Comparison of ENCODE assay signal across 9 cellular contexts in genomic region chr11:125064070-125064469, GRCh38. TPM values are rescaled to one million over a fixed set of nuclear protein-coding genes. Genes with fewer than 3 reads are reported as not detected.
DNase-seq lines count a peak whose midpoint lies in the region; ATAC-seq, FAIRE-seq and TF ChIP-seq lines count a peak whose summit lies in the region.
"Had no signal": no experiment of that assay in that cellular context is flagged by ENCODE, and none has a peak within 500 bp of the region (broad histone marks: within the 10 kb centered on the region; RNA-seq: fewer than 3 reads in every experiment).

No MANE protein-coding gene starts in this region.

- TF ChIP-seq CTCF in WTC11 (IDR thresholded peaks at IDR 0.05) (no peak), fibroblast of lung (conservative IDR thresholded peaks at IDR 0.05 in 1 of 2, IDR thresholded peaks at IDR 0.05 in 1 of 2; ENCODE audit: low read depth in 1 of 2, low read length in 2 of 2) (no peak), uterus (IDR thresholded peaks at IDR 0.05) (no peak), GM13976 (IDR thresholded peaks at IDR 0.05; ENCODE audit: borderline replicate concordance, control extremely low read depth, extremely low read depth, insufficient read depth, missing control alignments) (no peak)

- H3K36me3 Mint-ChIP-seq in WTC11, result no peaks in the 10 kb centered on the region

- no peaks in the 10 kb centered on the region for H3K27me3 ChIP-seq in fibroblast of lung (ENCODE audit: control insufficient read depth, insufficient read depth, low read length)
- peaks cover 0 to 6% (median 5%) of the 10 kb centered on the region in 3 donors for H3K27me3 ChIP-seq in skeletal muscle tissue (ENCODE audit: control insufficient read depth in 3 of 3, insufficient read depth in 3 of 3, low read length in 3 of 3)
- H3K27me3 ChIP-seq in uterus, result no peaks in the 10 kb centered on the region

- peaks cover 8% of the 10 kb centered on the region; the same call in 1 of the 2 replicates for H3K4me1 Mint-ChIP-seq in WTC11

- no peaks in the 10 kb centered on the region for H3K4me1 ChIP-seq in fibroblast of lung (ENCODE audit: control insufficient read depth, extremely low read depth, insufficient read depth, low read length)
- peaks cover 5 to 12% (median 12%) of the 10 kb centered on the region in 3 donors for H3K4me1 ChIP-seq in skeletal muscle tissue (ENCODE audit: control insufficient read depth in 3 of 3, insufficient read depth in 3 of 3, low read length in 3 of 3)
- H3K4me1 ChIP-seq in uterus, result peaks cover 0 to 8% of the 10 kb centered on the region in 2 donors

- DNase-seq in GM19239 (ENCODE audit: insufficient read length, low spot score) (no peak), WTC11 (ENCODE audit: low spot score) (no peak), fibroblast of lung (ENCODE audit: low read depth in 2 of 2) (no peak), uterus (no peak), cortex of kidney (lab: John Stamatoyannopoulos, UW) (no peak), GM13976 (ENCODE audit: low spot score) (no peak)
- DNase-seq: transverse colon had no signal

- POLR2A ChIA-PET in WTC11 (lab: Charles Lee), result interaction anchor here (1.4 kb wide), 1 partner anchor 110 kb away, joined by 3 read pairs; the partner anchor contains the start of gene CCDC15

- H3K27ac Mint-ChIP-seq in WTC11, result no peak overlapping the region

- peak overlapping the region; percentile 97 for H2AFZ ChIP-seq in fibroblast of lung (ENCODE audit: low read length)

- no peak for ATAC-seq in WTC11
- no peak for ATAC-seq in HG02970 (IDR thresholded peaks at IDR 0.05; ENCODE audit: low FRiP score, unreplicated experiment)

- H3K9ac ChIP-seq in fibroblast of lung (ENCODE audit: insufficient read depth, low read length) (no peak overlapping the region), skeletal muscle tissue (ENCODE audit: low read depth in 1 of 3, low read length in 3 of 3) (peak overlapping the region; percentile 43 to 83 (median 66))

- H3K27ac ChIP-seq in fibroblast of lung (ENCODE audit: insufficient read depth, low read length) (no peak overlapping the region), skeletal muscle tissue (ENCODE audit: low read depth, low read length) (peak overlapping the region; percentile 46), uterus (no peak overlapping the region)

- TF ChIP-seq POLR2A in uterus (IDR thresholded peaks at IDR 0.05), result no peak

- H3K9me3 Mint-ChIP-seq in WTC11, result no peaks in the 10 kb centered on the region

- no peaks in the 10 kb centered on the region for H3K79me2 ChIP-seq in fibroblast of lung (ENCODE audit: control insufficient read depth, insufficient read depth, low read length)

- intact Hi-C loops in uterus (cut with DNase I; ENCODE audit: low total_unique reads), result no loop called here

- H3K27me3 Mint-ChIP-seq in WTC11 (ENCODE audit: low read depth), result peaks cover 59% of the 10 kb centered on the region

- H3K4me3 Mint-ChIP-seq in WTC11, result peak overlapping the region; percentile 77

- peak overlapping the region; percentile 90 for H3K4me2 ChIP-seq in fibroblast of lung (ENCODE audit: extremely low read depth, insufficient read depth, low read length)

- H3K9me3 ChIP-seq in fibroblast of lung (ENCODE audit: control insufficient read depth, insufficient read depth, low read depth, low read length), result no peaks in the 10 kb centered on the region
- no peaks in the 10 kb centered on the region for H3K9me3 ChIP-seq in skeletal muscle tissue (ENCODE audit: control insufficient read depth in 3 of 3, low read length in 3 of 3)
- no peaks in the 10 kb centered on the region for H3K9me3 ChIP-seq in uterus
- H3K9me3 ChIP-seq: transverse colon had no signal

- H4K20me1 ChIP-seq in fibroblast of lung (ENCODE audit: control insufficient read depth, extremely low read depth, insufficient read depth, low read length), result no peaks in the 10 kb centered on the region

- H3K36me3 ChIP-seq in fibroblast of lung (ENCODE audit: control insufficient read depth, insufficient read depth, low read length) (no peaks in the 10 kb centered on the region), skeletal muscle tissue (ENCODE audit: control insufficient read depth in 3 of 3, insufficient read depth in 3 of 3, low read length in 3 of 3) (no peaks in the 10 kb centered on the region), uterus (no peaks in the 10 kb centered on the region)
- H3K36me3 ChIP-seq: transverse colon had no signal

- H3K4me3 ChIP-seq in fibroblast of lung (replicated peaks in 1 of 4; ENCODE audit: control extremely low read depth in 1 of 4, insufficient read depth in 1 of 4, low read depth in 3 of 4, low read length in 4 of 4), result peak overlapping the region; percentile 69 to 80 (median 72)
- H3K4me3 ChIP-seq in skeletal muscle tissue (ENCODE audit: low read length in 3 of 3), result peak overlapping the region; percentile 81 to 93 (median 85)
- no peak overlapping the region for H3K4me3 ChIP-seq in uterus

- in situ Hi-C loops in GM13976 (cut with MboI; ENCODE audit: low sequenced_read_pairs, unreplicated experiment), result no loop called here

- peak; percentile 67 for FAIRE-seq in GM19239 (lab: Jason Lieb, UNC)

- CTCF ChIA-PET in WTC11 (lab: Charles Lee), result interaction anchor here (1.0 to 2.1 kb wide), 8 partner anchors 11 to 365 kb away, joined by 3 to 14 read pairs (median 6); no protein-coding TSS in a partner anchor

TF ChIP-seq in WTC11, 78 proteins besides CTCF, POLR2A, EP300 and RAD21 (continues in another document):
- TF ChIP-seq JUN (CRISPR knock-in tag; IDR thresholded peaks at IDR 0.05), result no peak
- TF ChIP-seq TP53 (CRISPR knock-in tag; IDR thresholded peaks at IDR 0.05), result no peak
- TF ChIP-seq, protein P1, sequence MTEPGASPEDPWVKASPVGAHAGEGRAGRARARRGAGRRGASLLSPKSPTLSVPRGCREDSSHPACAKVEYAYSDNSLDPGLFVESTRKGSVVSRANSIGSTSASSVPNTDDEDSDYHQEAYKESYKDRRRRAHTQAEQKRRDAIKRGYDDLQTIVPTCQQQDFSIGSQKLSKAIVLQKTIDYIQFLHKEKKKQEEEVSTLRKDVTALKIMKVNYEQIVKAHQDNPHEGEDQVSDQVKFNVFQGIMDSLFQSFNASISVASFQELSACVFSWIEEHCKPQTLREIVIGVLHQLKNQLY (CRISPR knock-in tag; IDR thresholded peaks at IDR 0.05), result no peak
- TF ChIP-seq ZSCAN18 (CRISPR knock-in tag; IDR thresholded peaks at IDR 0.05), result no peak
- TF ChIP-seq FOXJ3 (CRISPR knock-in tag; IDR thresholded peaks at IDR 0.05; ENCODE audit: borderline replicate concordance), result no peak
- no peak for TF ChIP-seq SP1 (CRISPR knock-in tag; conservative IDR thresholded peaks at IDR 0.05)
- TF ChIP-seq ESRRA (CRISPR knock-in tag; IDR thresholded peaks at IDR 0.05; ENCODE audit: borderline replicate concordance), result no peak
- TF ChIP-seq ZNF281 (CRISPR knock-in tag; IDR thresholded peaks at IDR 0.05), result no peak
- no peak for TF ChIP-seq NR1H2 (CRISPR knock-in tag; IDR thresholded peaks at IDR 0.05)
- TF ChIP-seq ETV6 (CRISPR knock-in tag; IDR thresholded peaks at IDR 0.05), result no peak
- TF ChIP-seq, protein P2, sequence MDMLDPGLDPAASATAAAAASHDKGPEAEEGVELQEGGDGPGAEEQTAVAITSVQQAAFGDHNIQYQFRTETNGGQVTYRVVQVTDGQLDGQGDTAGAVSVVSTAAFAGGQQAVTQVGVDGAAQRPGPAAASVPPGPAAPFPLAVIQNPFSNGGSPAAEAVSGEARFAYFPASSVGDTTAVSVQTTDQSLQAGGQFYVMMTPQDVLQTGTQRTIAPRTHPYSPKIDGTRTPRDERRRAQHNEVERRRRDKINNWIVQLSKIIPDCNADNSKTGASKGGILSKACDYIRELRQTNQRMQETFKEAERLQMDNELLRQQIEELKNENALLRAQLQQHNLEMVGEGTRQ (CRISPR knock-in tag; IDR thresholded peaks at IDR 0.05), result no peak

RNA-seq across cellular contexts. Expression of gene SLC37A2, which starts 1.0 kb away (rescaled TPM):
- total RNA-seq in WTC11 (2021), result 1.3 to 2.2 TPM (median 2.1 TPM) in 3 replicates
- total RNA-seq in fibroblast of lung, result 0.26 and 0.83 TPM in 2 replicates
- 0.36 and 2.2 TPM in 2 replicates for polyA plus RNA-seq in fibroblast of lung
- 0.41 and 2.6 TPM in 2 replicates for polyA plus RNA-seq in fibroblast of lung (2012)
- 5.9 TPM in 1 of 2 replicates, not detected in the other for polyA minus RNA-seq in fibroblast of lung (ENCODE audit: low replicate concordance)
- total RNA-seq in skeletal muscle tissue, result 3.7 TPM
- total RNA-seq in uterus, result 1 to 10 TPM in 2 of 4 donors, under 1 TPM in 2; 0.26 to 4.1 (median 0.86) TPM

RNA-seq across cellular contexts. Expression of gene TMEM218, which starts 47.4 kb away (rescaled TPM):
- total RNA-seq in WTC11 (2021) (10.3 to 12.4 TPM (median 11.0 TPM) in 3 replicates), fibroblast of lung (28.0 and 31.9 TPM in 2 replicates), skeletal muscle tissue (37.1 TPM), uterus (10 to 100 TPM in 2 of 4 donors, 1 to 10 TPM in 2; 3.2 to 45.9 (median 12.0) TPM)
- 33.9 and 34.8 TPM in 2 replicates for polyA plus RNA-seq in fibroblast of lung
- polyA plus RNA-seq in fibroblast of lung (2012), result 19.1 and 19.3 TPM in 2 replicates
- 14.9 and 15.6 TPM in 2 replicates for polyA minus RNA-seq in fibroblast of lung (ENCODE audit: low replicate concordance)

Comparison
In these comparisons a context has a peak if more than half of its experiments do, and no peak if none do; other contexts are left out.
1. H3K4me3 ChIP-seq: peak in fibroblast of lung (4 of 4) and skeletal muscle tissue (3 of 3); none in uterus (0 of 2).